Comparison of ENCODE assay signal across 9 cellular contexts in genomic region chr3:11434017-11434526, GRCh38.
DNase-seq lines count a peak whose midpoint lies in the region; ATAC-seq, FAIRE-seq and TF ChIP-seq lines count a peak whose summit lies in the region.
"Had no signal": no experiment of that assay in that cellular context is flagged by ENCODE, and none has a peak within 500 bp of the region (broad histone marks: within the 10 kb centered on the region; RNA-seq: fewer than 3 reads in every experiment).

No MANE protein-coding gene starts in this region.

- no peaks in the 10 kb centered on the region for H3K36me3 ChIP-seq in pancreas

- H3K27me3 ChIP-seq in pancreas: no peaks in the 10 kb centered on the region

- no peak for FAIRE-seq in pancreas (lab: Jason Lieb, UNC)

- intact Hi-C loops in head of caudate nucleus (cut with DNase I) (no loop called here), pancreas (cut with DNase I) (no loop called here)

- no peaks in the 10 kb centered on the region for H3K9me3 ChIP-seq in pancreas

- H3K4me3 ChIP-seq in AG09309 (ENCODE audit: control insufficient read depth, low read depth, low read length) (no peak overlapping the region), pancreas (no peak overlapping the region)

- WGBS in pancreas, 2 donors: 47 to 48% methylated on average over 3 of the region's 3 CpGs

- H3K27ac ChIP-seq in angular gyrus (ENCODE audit: low read depth, low read length): peak overlapping the region; percentile 85
- peak overlapping the region in 2 of 4 donors; percentile 56 to 69 for H3K27ac ChIP-seq in pancreas

- TF ChIP-seq CTCF in AG09309 (IDR thresholded peaks at IDR 0.05; ENCODE audit: control insufficient read depth, insufficient read depth, low read depth, low read length, missing control alignments): no peak
- TF ChIP-seq CTCF in pancreas (IDR thresholded peaks at IDR 0.05): no peak

- DNase-seq in AG09309 (ENCODE audit: low read depth) (peak; percentile 63), head of caudate nucleus (peak in 40 of 42 donors; percentile 6 to 84 (median 43)), pancreas (peak in 3 of 6 donors; percentile 6 to 32 (median 15)), NCI-H146 (lab: John Stamatoyannopoulos, UW) (no peak)
- no peak for DNase-seq in stimulated activated CD4-positive, alpha-beta T cell treated with anti-CD3 and anti-CD28 coated beads, Interleukin-1b, Interleukin-23, amount 100 ng/mL, for 48 hours
- DNase-seq in stimulated activated CD8-positive, alpha-beta memory T cell treated with anti-CD3 and anti-CD28 coated beads, Interleukin-4, amount 100 ng/mL, for 48 hours: no peak
- DNase-seq: activated CD4-positive, alpha-beta T cell treated with anti-CD3 and anti-CD28 coated beads, Interleukin-2, amount 50 U/mL, for 4 hours had no signal

- H3K4me1 ChIP-seq in pancreas: peaks cover 0 to 12% (median 8%) of the 10 kb centered on the region in 3 donors

- peak; percentile 38 to 84 (median 79) for ATAC-seq in pancreas
- ATAC-seq in HG02970 (IDR thresholded peaks at IDR 0.05; ENCODE audit: low FRiP score, unreplicated experiment): no peak

Comparison
In these comparisons a context has a peak if more than half of its experiments do, and no peak if none do; other contexts are left out.
1. DNase-seq: peak in AG09309 (single experiment) and head of caudate nucleus (40 of 42); none in stimulated activated CD4-positive, alpha-beta T cell treated with anti-CD3 and anti-CD28 coated beads, Interleukin-1b, Interleukin-23, amount 100 ng/mL, for 48 hours (single experiment), stimulated activated CD8-positive, alpha-beta memory T cell treated with anti-CD3 and anti-CD28 coated beads, Interleukin-4, amount 100 ng/mL, for 48 hours (single experiment) and NCI-H146 (single experiment).